ENCODE assay signal across 8 cellular contexts in the genomic region with DNA sequence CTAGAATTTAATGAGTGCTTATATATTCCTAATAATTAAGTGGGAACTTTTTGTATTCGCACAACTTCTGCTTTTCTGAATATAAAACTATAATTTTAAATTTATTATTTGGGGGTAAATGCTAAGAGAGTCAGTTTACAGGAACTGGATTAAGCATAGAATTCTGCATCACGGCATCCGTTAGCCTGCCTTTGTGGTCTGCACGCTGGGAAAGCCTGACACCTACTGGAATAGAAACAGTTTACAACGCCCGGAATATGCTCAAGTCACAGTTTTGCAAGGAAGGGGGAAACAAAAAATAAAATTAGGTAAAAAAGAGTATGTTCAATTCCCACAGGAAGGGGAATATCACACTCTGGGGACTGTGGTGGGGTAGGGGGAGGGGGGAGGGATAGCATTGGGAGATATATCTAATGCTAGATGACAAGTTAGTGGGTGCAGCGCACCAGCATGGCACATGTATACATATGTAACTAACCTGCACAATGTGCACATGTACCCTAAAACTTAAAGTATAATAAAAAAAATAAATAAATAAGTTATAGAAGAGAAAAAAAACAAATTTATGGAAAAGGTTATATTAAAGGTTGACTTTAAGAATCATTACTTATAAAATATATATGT.
DNase-seq lines count a peak whose midpoint lies in the region; ATAC-seq, FAIRE-seq and TF ChIP-seq lines count a peak whose summit lies in the region.
"Not testable (repeated sequence)": the region's sequence is repeated elsewhere in the genome, so short reads cannot be mapped to it uniquely, and the experiment has no call there.

No MANE protein-coding gene starts in this region.

- H3K4me1 Mint-ChIP-seq in central memory CD8-positive, alpha-beta T cell = not testable (repeated sequence)

- H3K4me3 Mint-ChIP-seq in central memory CD8-positive, alpha-beta T cell = not testable (repeated sequence)

- H3K27ac Mint-ChIP-seq in central memory CD8-positive, alpha-beta T cell (ENCODE audit: low read depth) = not testable (repeated sequence)

- not testable (repeated sequence) for H3K9me3 Mint-ChIP-seq in central memory CD8-positive, alpha-beta T cell

- FAIRE-seq in islet of Langerhans (lab: Jason Lieb, UNC) = peak; percentile 96

- not testable (repeated sequence) for H3K36me3 Mint-ChIP-seq in central memory CD8-positive, alpha-beta T cell (ENCODE audit: insufficient read depth)

- peak; percentile 81 for DNase-seq in COLO829 (ENCODE audit: low spot score)
- peak; percentile 14 for DNase-seq in GM20000 (ENCODE audit: low spot score)
- DNase-seq in NCI-H510A (lab: John Stamatoyannopoulos, UW) = peak; percentile 5
- peak; percentile 34 for DNase-seq in activated CD4-positive, alpha-beta T cell treated with anti-CD3 and anti-CD28 coated beads for 1 hour
- DNase-seq in central memory CD8-positive, alpha-beta T cell (ENCODE audit: low spot score in 2 of 2) = peak; percentile 14 to 16
- DNase-seq in stimulated activated CD4-positive, alpha-beta T cell treated with anti-CD3 and anti-CD28 coated beads, Interleukin-15, amount 100 ng/mL, for 48 hours (ENCODE audit: low read depth in 2 of 2) = peak; percentile 14 to 29

- ATAC-seq in HG03460 (IDR thresholded peaks at IDR 0.05; ENCODE audit: unreplicated experiment) = peak; percentile 85
- ATAC-seq in central memory CD8-positive, alpha-beta T cell (replicated peaks; ENCODE audit: extremely low read depth, poor library complexity, severe bottlenecking) = peak; percentile 88

- TF ChIP-seq CTCF in GM20000 (IDR thresholded peaks at IDR 0.05; ENCODE audit: extremely low read depth, missing control alignments) = peak; percentile 63

- not testable (repeated sequence) for H3K27me3 Mint-ChIP-seq in central memory CD8-positive, alpha-beta T cell

Comparison
In these comparisons a context has a peak if more than half of its experiments do, and no peak if none do; other contexts are left out.
1. Peak in every context shown above with its lines: DNase-seq and ATAC-seq.
2. DNase-seq: peak in every context shown above with its lines; median percentile 81 in COLO829; 34 in activated CD4-positive, alpha-beta T cell treated with anti-CD3 and anti-CD28 coated beads for 1 hour; 22 in stimulated activated CD4-positive, alpha-beta T cell treated with anti-CD3 and anti-CD28 coated beads, Interleukin-15, amount 100 ng/mL, for 48 hours; 15 in central memory CD8-positive, alpha-beta T cell; 14 in GM20000; 5 in NCI-H510A.